Comparison of ENCODE assay signal across 8 cellular contexts in genomic region chr18:13562494-13563029, GRCh38.
DNase-seq lines count a peak whose midpoint lies in the region; ATAC-seq and TF ChIP-seq lines count a peak whose summit lies in the region.

No MANE protein-coding gene starts in this region.

- peak overlapping the region; percentile 95 for H3K27ac Mint-ChIP-seq in activated naive CD8-positive, alpha-beta T cell treated with anti-CD3 and anti-CD28 coated beads, Interleukin-2, amount 50 U/mL, for 24 hours

- H3K4me3 Mint-ChIP-seq in activated naive CD8-positive, alpha-beta T cell treated with anti-CD3 and anti-CD28 coated beads, Interleukin-2, amount 50 U/mL, for 24 hours: peak overlapping the region; percentile 73

- peaks cover 3% of the 10 kb centered on the region for H3K36me3 Mint-ChIP-seq in activated naive CD8-positive, alpha-beta T cell treated with anti-CD3 and anti-CD28 coated beads, Interleukin-2, amount 50 U/mL, for 24 hours (ENCODE audit: low read depth)

- H3K27me3 Mint-ChIP-seq in activated naive CD8-positive, alpha-beta T cell treated with anti-CD3 and anti-CD28 coated beads, Interleukin-2, amount 50 U/mL, for 24 hours: no peaks in the 10 kb centered on the region

- DNase-seq in GM10266 (ENCODE audit: extremely low spot score): peak; percentile 82
- peak; percentile 54 for DNase-seq in NOMO-1 treated with DMSO at 0.1 percent for 48 hours (lab: John Stamatoyannopoulos, UW; ENCODE audit: unreplicated experiment)
- DNase-seq in activated naive CD8-positive, alpha-beta T cell treated with anti-CD3 and anti-CD28 coated beads, Interleukin-2, amount 50 U/mL, for 24 hours: peak; percentile 88
- DNase-seq in stimulated activated CD8-positive, alpha-beta memory T cell treated with anti-CD3 and anti-CD28 coated beads, Interleukin-2, amount 100 ng/mL, for 48 hours (ENCODE audit: low read depth in 2 of 2): peak; percentile 84 to 86
- no peak for DNase-seq in NCI-H1694 treated with DMSO at 0.1 percent for 48 hours (lab: John Stamatoyannopoulos, UW)
- no peak for DNase-seq in T1000 (lab: John Stamatoyannopoulos, UW)
- no peak for DNase-seq in GF-D8 (lab: John Stamatoyannopoulos, UW)

- TF ChIP-seq CTCF in GM10266 (IDR thresholded peaks at IDR 0.05; ENCODE audit: control insufficient read depth, insufficient read depth, low read depth, missing control alignments): no peak

- peaks cover 67% of the 10 kb centered on the region for H3K4me1 Mint-ChIP-seq in activated naive CD8-positive, alpha-beta T cell treated with anti-CD3 and anti-CD28 coated beads, Interleukin-2, amount 50 U/mL, for 24 hours

- H3K9me3 Mint-ChIP-seq in activated naive CD8-positive, alpha-beta T cell treated with anti-CD3 and anti-CD28 coated beads, Interleukin-2, amount 50 U/mL, for 24 hours: no peaks in the 10 kb centered on the region

- peak; percentile 45 for ATAC-seq in GM21737 (IDR thresholded peaks at IDR 0.05; ENCODE audit: unreplicated experiment)
- peak; percentile 85 for ATAC-seq in activated naive CD8-positive, alpha-beta T cell treated with anti-CD3 and anti-CD28 coated beads, Interleukin-2, amount 50 U/mL, for 24 hours

Comparison
In these comparisons a context has a peak if more than half of its experiments do, and no peak if none do; other contexts are left out.
1. DNase-seq: peak in GM10266 (single experiment), NOMO-1 treated with DMSO at 0.1 percent for 48 hours (single experiment), activated naive CD8-positive, alpha-beta T cell treated with anti-CD3 and anti-CD28 coated beads, Interleukin-2, amount 50 U/mL, for 24 hours (single experiment) and stimulated activated CD8-positive, alpha-beta memory T cell treated with anti-CD3 and anti-CD28 coated beads, Interleukin-2, amount 100 ng/mL, for 48 hours (2 of 2); none in NCI-H1694 treated with DMSO at 0.1 percent for 48 hours (single experiment), T1000 (single experiment) and GF-D8 (single experiment).